ENCODE assay signal across 12 cellular contexts in the genomic region with DNA sequence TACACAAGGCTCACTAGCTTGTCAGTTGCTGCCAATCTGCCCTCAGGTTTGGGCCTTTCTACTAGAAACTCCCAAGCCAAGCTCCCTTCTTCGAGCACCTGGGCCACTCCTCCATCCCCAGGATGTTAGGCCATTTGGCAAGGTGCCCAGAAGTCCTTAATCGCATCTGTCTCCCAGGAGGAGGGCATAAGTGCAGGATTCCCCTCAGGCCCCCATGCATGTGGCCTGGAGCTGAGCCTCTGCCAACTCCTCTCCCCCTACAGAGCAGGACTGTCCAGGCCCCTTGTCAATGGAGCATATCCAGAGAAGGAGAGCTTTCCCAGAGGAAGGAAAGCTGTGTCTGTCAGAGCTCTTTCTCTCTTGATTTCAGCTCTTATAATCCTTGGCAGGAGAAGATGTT.
DNase-seq lines count a peak whose midpoint lies in the region; ATAC-seq and TF ChIP-seq lines count a peak whose summit lies in the region.
"Had no signal": no experiment of that assay in that cellular context is flagged by ENCODE, and none has a peak within 500 bp of the region (broad histone marks: within the 10 kb centered on the region; RNA-seq: fewer than 3 reads in every experiment).

No MANE protein-coding gene starts in this region.

- no peak overlapping the region for H3K27ac ChIP-seq in mesendoderm (ENCODE audit: low read depth, low read length)
- H3K27ac ChIP-seq: vagina had no signal

- H3K36me3 ChIP-seq in mesendoderm (ENCODE audit: control insufficient read depth, insufficient read depth, low read length) = no peaks in the 10 kb centered on the region
- H3K36me3 ChIP-seq: vagina had no signal

- H3K4me3 Mint-ChIP-seq in endothelial cell (ENCODE audit: unreplicated experiment) (peak overlapping the region; percentile 42), WTC11 (no peak overlapping the region)
- H3K4me3 Mint-ChIP-seq: T-helper 17 cell had no signal

- no peak overlapping the region for H3K4me2 ChIP-seq in mesendoderm (ENCODE audit: low read length)

- H3K9ac ChIP-seq in mesendoderm (ENCODE audit: low read length) = no peak overlapping the region

- H3K79me1 ChIP-seq in mesendoderm (ENCODE audit: low read length) = no peaks in the 10 kb centered on the region

- TF ChIP-seq RAD21 in Ishikawa (IDR thresholded peaks at IDR 0.05; ENCODE audit: low read depth) = no peak

- H3K36me3 Mint-ChIP-seq in endothelial cell (ENCODE audit: low read depth, unreplicated experiment) (peaks cover 11% of the 10 kb centered on the region), WTC11 (no peaks in the 10 kb centered on the region)

- H3K9me3 Mint-ChIP-seq in endothelial cell (ENCODE audit: unreplicated experiment) (no peaks in the 10 kb centered on the region), WTC11 (no peaks in the 10 kb centered on the region)

- no peaks in the 10 kb centered on the region for H3K4me1 ChIP-seq in mesendoderm (ENCODE audit: control insufficient read depth, low read depth, low read length)
- H3K4me1 ChIP-seq: vagina had no signal

- ATAC-seq in WTC11 = no peak
- ATAC-seq in HG02852 (IDR thresholded peaks at IDR 0.05; ENCODE audit: unreplicated experiment) = no peak
- ATAC-seq: T-helper 17 cell had no signal

- H4K5ac ChIP-seq in mesendoderm (ENCODE audit: low read length) = no peak overlapping the region

- H3K27me3 Mint-ChIP-seq in endothelial cell (ENCODE audit: unreplicated experiment) = peaks cover 2% of the 10 kb centered on the region
- H3K27me3 Mint-ChIP-seq in WTC11 (ENCODE audit: low read depth) = no peaks in the 10 kb centered on the region

- no peak overlapping the region for H3K18ac ChIP-seq in mesendoderm (ENCODE audit: low read length)

- H2BK15ac ChIP-seq in mesendoderm (replicated peaks; ENCODE audit: low read depth) = no peak overlapping the region

- H2BK5ac ChIP-seq in mesendoderm (ENCODE audit: low read length) = no peak overlapping the region

- peak; percentile 91 for DNase-seq in COLO668 (lab: John Stamatoyannopoulos, UW; ENCODE audit: unreplicated experiment)
- DNase-seq in NCI-H446 (lab: John Stamatoyannopoulos, UW) = peak; percentile 84 to 92
- DNase-seq in endothelial cell (ENCODE audit: low spot score) = no peak
- no peak for DNase-seq in activated naive CD4-positive, alpha-beta T cell (lab: John Stamatoyannopoulos, UW)
- DNase-seq in WTC11 (ENCODE audit: low spot score) = no peak
- DNase-seq in mesendoderm = no peak
- DNase-seq: effector memory CD4-positive, alpha-beta T cell; HCEC 1CT; T-helper 17 cell had no signal

- no peak for TF ChIP-seq EP300 in Ishikawa (IDR thresholded peaks at IDR 0.05; ENCODE audit: borderline replicate concordance)

- WGBS in mesendoderm (ENCODE audit: extremely low coverage, insufficient coverage, low lambda C conversion rate) = no CpG with 5 or more reads among the region's 2 CpGs

- H2BK120ac ChIP-seq in mesendoderm (ENCODE audit: low read depth, low read length) = no peak overlapping the region

- no peaks in the 10 kb centered on the region for H3K79me2 ChIP-seq in mesendoderm (ENCODE audit: control insufficient read depth, insufficient read depth, low read length)

- H3K23ac ChIP-seq in mesendoderm (ENCODE audit: low read length) = no peak overlapping the region

- POLR2A ChIA-PET in WTC11 (lab: Charles Lee) = no interaction called here

- H4K8ac ChIP-seq in mesendoderm (ENCODE audit: low read depth, low read length) = no peak overlapping the region

- no peak overlapping the region for H3K4ac ChIP-seq in mesendoderm (ENCODE audit: low read depth, low read length)

- CTCF ChIA-PET in WTC11 (lab: Charles Lee) = no interaction called here

- no peak overlapping the region for H3K27ac Mint-ChIP-seq in endothelial cell (ENCODE audit: unreplicated experiment)
- H3K27ac Mint-ChIP-seq in WTC11 = no peak overlapping the region
- H3K27ac Mint-ChIP-seq: T-helper 17 cell had no signal

- H3K56ac ChIP-seq in mesendoderm (ENCODE audit: low read length) = no peak overlapping the region

- peaks cover 34% of the 10 kb centered on the region for H3K4me1 Mint-ChIP-seq in endothelial cell (ENCODE audit: unreplicated experiment)
- peaks cover 12% of the 10 kb centered on the region for H3K4me1 Mint-ChIP-seq in WTC11
- H3K4me1 Mint-ChIP-seq: T-helper 17 cell had no signal

- no peak overlapping the region for H2AK5ac ChIP-seq in mesendoderm (ENCODE audit: low read length)

- TF ChIP-seq CTCF in endothelial cell (IDR thresholded peaks at IDR 0.05; ENCODE audit: unreplicated experiment) = no peak
- no peak for TF ChIP-seq CTCF in WTC11 (IDR thresholded peaks at IDR 0.05)

- H3K27me3 ChIP-seq in mesendoderm (ENCODE audit: insufficient read depth, low read length, poor library complexity) = no peaks in the 10 kb centered on the region
- H3K27me3 ChIP-seq: vagina had no signal

- H3K4me3 ChIP-seq in mesendoderm (ENCODE audit: low read length) = no peak overlapping the region
- H3K4me3 ChIP-seq: vagina had no signal

TF ChIP-seq in Ishikawa, 13 proteins besides CTCF, POLR2A, EP300 and RAD21:
- TF ChIP-seq TCF12 (IDR thresholded peaks at IDR 0.05; ENCODE audit: low read depth) (no peak), NFIC (IDR thresholded peaks at IDR 0.05) (peak; percentile 73)
TF ChIP-seq in Ishikawa: peak in this region for 1.

TF ChIP-seq in WTC11, 78 proteins besides CTCF, POLR2A, EP300 and RAD21 (continues in another document):
- TF ChIP-seq ZNF423 (CRISPR knock-in tag; IDR thresholded peaks at IDR 0.05) = no peak
- TF ChIP-seq ZNF416 (CRISPR knock-in tag; IDR thresholded peaks at IDR 0.05) = no peak
- no peak for TF ChIP-seq TEAD4 (CRISPR knock-in tag; IDR thresholded peaks at IDR 0.05)
- TF ChIP-seq ZNF532 (CRISPR knock-in tag; IDR thresholded peaks at IDR 0.05; ENCODE audit: borderline replicate concordance) = no peak
- TF ChIP-seq NR1H2 (CRISPR knock-in tag; IDR thresholded peaks at IDR 0.05) = no peak
- no peak for TF ChIP-seq NFYB (CRISPR knock-in tag; conservative IDR thresholded peaks at IDR 0.05; ENCODE audit: low read depth)
- TF ChIP-seq, protein P1, sequence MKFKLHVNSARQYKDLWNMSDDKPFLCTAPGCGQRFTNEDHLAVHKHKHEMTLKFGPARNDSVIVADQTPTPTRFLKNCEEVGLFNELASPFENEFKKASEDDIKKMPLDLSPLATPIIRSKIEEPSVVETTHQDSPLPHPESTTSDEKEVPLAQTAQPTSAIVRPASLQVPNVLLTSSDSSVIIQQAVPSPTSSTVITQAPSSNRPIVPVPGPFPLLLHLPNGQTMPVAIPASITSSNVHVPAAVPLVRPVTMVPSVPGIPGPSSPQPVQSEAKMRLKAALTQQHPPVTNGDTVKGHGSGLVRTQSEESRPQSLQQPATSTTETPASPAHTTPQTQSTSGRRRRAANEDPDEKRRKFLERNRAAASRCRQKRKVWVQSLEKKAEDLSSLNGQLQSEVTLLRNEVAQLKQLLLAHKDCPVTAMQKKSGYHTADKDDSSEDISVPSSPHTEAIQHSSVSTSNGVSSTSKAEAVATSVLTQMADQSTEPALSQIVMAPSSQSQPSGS (CRISPR knock-in tag; IDR thresholded peaks at IDR 0.05; ENCODE audit: borderline replicate concordance, low read depth) = no peak

Comparison
In these comparisons a context has a peak if more than half of its experiments do, and no peak if none do; other contexts are left out.
1. DNase-seq: peak in COLO668 (single experiment) and NCI-H446 (2 of 2); none in endothelial cell (single experiment), activated naive CD4-positive, alpha-beta T cell (0 of 4), WTC11 (single experiment) and mesendoderm (single experiment).